ENCODE assay signal across 11 cellular contexts in genomic region chr15:101528108-101528916, GRCh38. TPM values are rescaled to one million over a fixed set of nuclear protein-coding genes. Genes with fewer than 3 reads are reported as not detected.
DNase-seq lines count a peak whose midpoint lies in the region; ATAC-seq, FAIRE-seq and TF ChIP-seq lines count a peak whose summit lies in the region.
"Had no signal": no experiment of that assay in that cellular context is flagged by ENCODE, and none has a peak within 500 bp of the region (broad histone marks: within the 10 kb centered on the region; RNA-seq: fewer than 3 reads in every experiment).

No MANE protein-coding gene starts in this region.

- BruUV-seq in GM12878 (replicated peaks; lab: Mats Ljungman, UMichigan) (no TSS peak), HepG2 (replicated peaks; lab: Mats Ljungman, UMichigan) (no TSS peak)

- ATAC-seq in GM23338 (no peak; the same call in 2 of the 3 replicates), GM12878 (peak; percentile 45), HepG2 (peak; percentile 91), HG03025 (IDR thresholded peaks at IDR 0.05; ENCODE audit: low FRiP score, unreplicated experiment) (no peak)

- DNase-seq in GM23338 (ENCODE audit: low spot score): no peak
- no peak for DNase-seq in GM12878 (ENCODE audit: low read depth, low spot score)
- peak; percentile 97 for DNase-seq in HepG2 (ENCODE audit: low spot score)
- DNase-seq in substantia nigra (lab: John Stamatoyannopoulos, UW): peak in 3 of 49 donors; percentile 7 to 33 (median 9)
- DNase-seq in HUDEP-2 (lab: John Stamatoyannopoulos, UW; ENCODE audit: unreplicated experiment in 76 of 76): no peak
- no peak for DNase-seq in HEK293T (ENCODE audit: extremely low spot score)
- DNase-seq in GM12891 (ENCODE audit: insufficient read length, low spot score): no peak
- DNase-seq: activated naive CD4-positive, alpha-beta T cell; NCI-H446 had no signal

- H3K27ac Mint-ChIP-seq in GM23338: no peak overlapping the region

- H3K4me3 ChIP-seq in GM23338: no peak overlapping the region
- H3K4me3 ChIP-seq in GM12878: no peak overlapping the region
- H3K4me3 ChIP-seq in HepG2 (replicated peaks in 1 of 3; ENCODE audit: insufficient read depth in 1 of 3, low read depth in 2 of 3, low read length in 3 of 3): peak overlapping the region; percentile 39 to 74 (median 54); a peak in 5 of 6 replicates

- H3F3A ChIP-seq in GM23338 (replicated peaks; ENCODE audit: low read depth): no peaks in the 10 kb centered on the region

- POLR2A ChIA-PET in GM12878 (lab: Charles Lee) (no interaction called here), HepG2 (lab: Yijun Ruan, JAX) (interaction anchor here (0.5 to 3.8 kb wide), 32 partner anchors 8 to 283 kb away, joined by 3 to 92 read pairs (median 4); partner anchors contain the start of genes PCSK6, SNRPA1 and TARS3), HEK293T (lab: Yijun Ruan, JAX) (no interaction called here)

- H4K20me1 ChIP-seq in GM23338 (replicated peaks; ENCODE audit: insufficient read depth) (no peaks in the 10 kb centered on the region), GM12878 (ENCODE audit: control insufficient read depth, insufficient read depth) (no peaks in the 10 kb centered on the region; the same call in 1 of the 2 replicates), HepG2 (ENCODE audit: insufficient read depth, low read length) (no peaks in the 10 kb centered on the region)

- H3K27me3 ChIP-seq in GM23338 (ENCODE audit: insufficient read depth) (no peaks in the 10 kb centered on the region), GM12878 (replicated peaks in 1 of 2; ENCODE audit: control insufficient read depth in 2 of 2, insufficient read depth in 2 of 2, low read length in 1 of 2) (peaks cover 0 to 8% of the 10 kb centered on the region in 2 experiments; a peak in 2 of 4 replicates), HepG2 (ENCODE audit: control insufficient read depth in 1 of 2, insufficient read depth in 2 of 2, low read length in 2 of 2) (no peaks in the 10 kb centered on the region)

- H3K4me1 ChIP-seq in GM23338 (ENCODE audit: insufficient read depth) (no peaks in the 10 kb centered on the region), GM12878 (ENCODE audit: control insufficient read depth, insufficient read depth, low read length) (no peaks in the 10 kb centered on the region), HepG2 (ENCODE audit: insufficient read depth, low read length) (peaks cover 90% of the 10 kb centered on the region)

- RAD21 ChIA-PET in GM12878 (lab: Charles Lee; ENCODE audit: unreplicated experiment): interaction anchor here (0.9 kb wide), 1 partner anchor 111 kb away, joined by 3 read pairs; no protein-coding TSS in a partner anchor

- no peak overlapping the region for H3K4me3 Mint-ChIP-seq in GM23338

- no peak for FAIRE-seq in GM12878 (lab: Jason Lieb, UNC)
- peak; percentile 90 for FAIRE-seq in HepG2 (lab: Jason Lieb, UNC)
- no peak for FAIRE-seq in GM12891 (lab: Jason Lieb, UNC)
- FAIRE-seq: endometrium had no signal

- H3K9me2 ChIP-seq in GM23338 (ENCODE audit: insufficient read depth): no peaks in the 10 kb centered on the region

- no peak for TF ChIP-seq POLR2A in GM12878 (IDR thresholded peaks at IDR 0.05; ENCODE audit: low read depth, low read length)
- peak; percentile 61 to 65; a peak in 3 of 4 replicates for TF ChIP-seq POLR2A in HepG2 (IDR thresholded peaks at IDR 0.05; ENCODE audit: insufficient read depth in 1 of 2, low read depth in 2 of 2, low read length in 2 of 2)
- no peak for TF ChIP-seq POLR2A in GM12891 (IDR thresholded peaks at IDR 0.05; ENCODE audit: low read depth, low read length)

- H3K27me3 Mint-ChIP-seq in GM23338 (ENCODE audit: insufficient read depth, low read depth, poor library complexity): peaks cover 9% of the 10 kb centered on the region

- H2AFZ ChIP-seq in GM23338 (peak overlapping the region; percentile 23), GM12878 (ENCODE audit: control insufficient read depth, low read depth, low read length) (no peak overlapping the region), HepG2 (ENCODE audit: low read length) (no peak overlapping the region)

- intact Hi-C loops in GM12878 (cut with micrococcal nuclease; ENCODE audit: unreplicated experiment): no loop called here
- intact Hi-C loops in HepG2 (cut with micrococcal nuclease; ENCODE audit: unreplicated experiment): loop anchor here (1.0 to 5.0 kb wide), 2 partner anchors 9 to 114 kb away; no protein-coding TSS in a partner anchor

- TF ChIP-seq EP300 in GM12878 (IDR thresholded peaks at IDR 0.05; ENCODE audit: borderline replicate concordance in 1 of 2, control insufficient read depth in 1 of 2, low read depth in 2 of 2, low read length in 2 of 2) (no peak), HepG2 (IDR thresholded peaks at IDR 0.05; ENCODE audit: low read depth in 2 of 2, low read length in 2 of 2) (peak in 1 of 2 experiments; percentile 97; a peak in 2 of 4 replicates), HepG2 (CRISPR knock-in tag; IDR thresholded peaks at IDR 0.05; ENCODE audit: borderline replicate concordance) (peak; percentile 90)

- H3K9me3 Mint-ChIP-seq in GM23338: no peaks in the 10 kb centered on the region

- no peak for TF ChIP-seq RAD21 in GM12878 (IDR thresholded peaks at IDR 0.05; ENCODE audit: insufficient read depth, low read depth, low read length)
- TF ChIP-seq RAD21 in HepG2 (CRISPR knock-in tag; IDR thresholded peaks at IDR 0.05): no peak; the same call in none of the 2 replicates

- CTCF ChIA-PET in GM12878 (lab: Yijun Ruan, JAX): no interaction called here
- CTCF ChIA-PET in HepG2 (lab: Yijun Ruan, JAX; ENCODE audit: low intra/inter-chr PET ratio, low total read pairs): no interaction called here
- CTCF ChIA-PET in HEK293T (lab: Yijun Ruan, JAX): no interaction called here

- H3K4me2 ChIP-seq in GM23338: no peak overlapping the region
- H3K4me2 ChIP-seq in GM12878 (ENCODE audit: control insufficient read depth, insufficient read depth): no peak overlapping the region
- peak overlapping the region; percentile 98 for H3K4me2 ChIP-seq in HepG2 (ENCODE audit: low read depth, low read length)

- SMC1A ChIA-PET in GM12878 (lab: Charles Lee; ENCODE audit: uncharacterized antibody, unreplicated experiment): interaction anchor here (0.9 kb wide), 1 partner anchor 16 kb away, joined by 3 read pairs; no protein-coding TSS in a partner anchor

- H3K27ac ChIP-seq in GM23338 (ENCODE audit: low read depth) (no peak overlapping the region), GM12878 (ENCODE audit: control insufficient read depth, insufficient read depth) (no peak overlapping the region), HepG2 (ENCODE audit: extremely low read length, insufficient read depth, low read length) (peak overlapping the region; percentile 98), substantia nigra (ENCODE audit: low read depth, low read length, poor library complexity, severe bottlenecking) (peak overlapping the region; percentile 63)

- peaks cover 11% of the 10 kb centered on the region; the same call in 2 of the 3 replicates for H3K4me1 Mint-ChIP-seq in GM23338

- no peak overlapping the region for H3K9ac ChIP-seq in GM12878 (ENCODE audit: control insufficient read depth, insufficient read depth, low read length)
- H3K9ac ChIP-seq in HepG2 (ENCODE audit: insufficient read depth, low read depth, low read length): peak overlapping the region; percentile 93

- no peaks in the 10 kb centered on the region for H3K9me3 ChIP-seq in GM12878 (replicated peaks; ENCODE audit: control insufficient read depth, insufficient read depth, low read length)
- no peaks in the 10 kb centered on the region for H3K9me3 ChIP-seq in HepG2 (ENCODE audit: low read length)

- TF ChIP-seq CTCF in GM23338 (conservative IDR thresholded peaks at IDR 0.05; ENCODE audit: low read depth in 2 of 2): no peak
- no peak for TF ChIP-seq CTCF in GM12878 (IDR thresholded peaks at IDR 0.05 in 2 of 3, conservative IDR thresholded peaks at IDR 0.05 in 1 of 3; ENCODE audit: control insufficient read depth in 2 of 3, extremely low read depth in 1 of 3, insufficient read depth in 1 of 3, low read depth in 3 of 3, low read length in 3 of 3)
- no peak for TF ChIP-seq CTCF in HepG2 (CRISPR knock-in tag; IDR thresholded peaks at IDR 0.05)

- H3K79me2 ChIP-seq in GM23338 (replicated peaks; ENCODE audit: insufficient read depth) (no peaks in the 10 kb centered on the region), GM12878 (ENCODE audit: control insufficient read depth, insufficient read depth, low read length) (no peaks in the 10 kb centered on the region), HepG2 (ENCODE audit: insufficient read depth, low read length) (no peaks in the 10 kb centered on the region)

- WGBS in GM12878 (ENCODE audit: insufficient coverage, insufficient replicate concordance, low lambda C conversion rate, missing lambda C conversion rate): 6% methylated on average over 18 of the region's 18 CpGs
- 4% methylated on average over 17 of the region's 18 CpGs for WGBS in HepG2 (ENCODE audit: low lambda C conversion rate)

- H3K36me3 ChIP-seq in GM23338 (ENCODE audit: insufficient read depth) (no peaks in the 10 kb centered on the region), GM12878 (ENCODE audit: control insufficient read depth in 2 of 2, insufficient read depth in 2 of 2, low read length in 1 of 2) (no peaks in the 10 kb centered on the region), HepG2 (replicated peaks in 1 of 2; ENCODE audit: control insufficient read depth in 1 of 2, insufficient read depth in 2 of 2, low read length in 2 of 2) (no peaks in the 10 kb centered on the region)

- in situ Hi-C loops in GM12878 (cut with MboI) (no loop called here), HepG2 (cut with HindIII; ENCODE audit: extremely low pct_ligation_motif_present, low pct_unique_long_range_greater_than_20kb) (no loop called here)

- H3K36me3 Mint-ChIP-seq in GM23338 (ENCODE audit: low read depth): no peaks in the 10 kb centered on the region

RNA-seq across cellular contexts. Expression of gene PCSK6, which starts 38.8 kb away (rescaled TPM):
- total RNA-seq in GM23338 (2014; rRNA removed; shearing (Covaris generic)): 6.7 and 7.8 TPM in 2 replicates
- polyA plus RNA-seq in GM23338 (2016; fragmentation: Nextera tagmentation; extraction: Ambion mirVana) (1.7 and 2.4 TPM in 2 replicates), GM12878 (2011; rRNA removed) (0.20 TPM in 1 of 2 replicates, not detected in the other), GM12878 (2014; fragmentation: Illumina TruSeq; extraction: Trizol) (not detected in 2 replicates), GM12878 (2014; fragmentation: Nextera tagmentation; extraction: Ambion mirVana) (under 1 TPM; 0.19 to 0.22 TPM), GM12878 (2014; rRNA removed) (not detected in 2 replicates), GM12878 (2016; fragmentation: Nextera tagmentation; extraction: Ambion mirVana) (under 1 TPM; 0.44 to 0.67 TPM), HepG2 (2011; rRNA removed) (155 and 208 TPM in 2 replicates)
- not detected in 2 replicates for total RNA-seq in GM12878 (2013; cell fraction: nucleolus; rRNA removed)
- total RNA-seq in GM12878 (2014; rRNA removed) (not detected in 2 replicates), GM12878 (2014; rRNA removed; fragmentation: Illumina TruSeq; extraction: Trizol) (not detected in 2 replicates), GM12878 (2021) (0.28 and 0.35 TPM in 2 replicates), HepG2 (2016; rRNA removed; fragmentation: Illumina TruSeq; extraction: Trizol) (42.5 and 56.5 TPM in 2 replicates)
- polyA plus RNA-seq in GM12878 (2011; ENCODE audit: low read depth): 0.21 TPM
- 0.17 TPM in 1 of 2 replicates, not detected in the other for polyA plus RNA-seq in GM12878 (2011; cell fraction: cytosol; rRNA removed)
- polyA plus RNA-seq in GM12878 (2011; cell fraction: nucleus; rRNA removed): 0.13 TPM in 1 of 2 replicates, not detected in the other
- polyA plus RNA-seq in GM12878 (2012): 0.69 and 0.73 TPM in 2 replicates
- polyA minus RNA-seq in GM12878 (2011; rRNA and poly(A)+ RNA removed): not detected in 2 replicates
- 1.5 and 2.0 TPM in 2 replicates for polyA minus RNA-seq in GM12878 (2011; cell fraction: cytosol; rRNA and poly(A)+ RNA removed)
- polyA minus RNA-seq in GM12878 (2011; cell fraction: nucleus; rRNA and poly(A)+ RNA removed): not detected in 2 replicates
- total RNA-seq in HepG2 (2016; cell fraction: cytosol; rRNA removed; fragmentation: Illumina TruSeq; extraction: Trizol; ENCODE audit: low read depth): 71.9 and 81.0 TPM in 2 replicates
- 34.4 and 55.2 TPM in 2 replicates for total RNA-seq in HepG2 (2016; cell fraction: insoluble cytoplasmic fraction; rRNA removed; fragmentation: Illumina TruSeq; extraction: Trizol)
- total RNA-seq in HepG2 (2016; cell fraction: membrane; rRNA removed; fragmentation: Illumina TruSeq; extraction: Trizol): 69.6 and 77.5 TPM in 2 replicates
- total RNA-seq in HepG2 (2016; cell fraction: nucleus; rRNA removed; fragmentation: Illumina TruSeq; extraction: Trizol): 66.0 and 74.7 TPM in 2 replicates
- 113 and 150 TPM in 2 replicates for polyA plus RNA-seq in HepG2 (2011; cell fraction: cytosol; rRNA removed)
- polyA plus RNA-seq in HepG2 (2011; cell fraction: nucleus; rRNA removed): 207 and 256 TPM in 2 replicates
- polyA plus RNA-seq in HepG2 (2012): 61.3 and 94.3 TPM in 2 replicates
- polyA plus RNA-seq in HepG2 (2016; cell fraction: cytosol; fragmentation: Illumina TruSeq; extraction: Trizol; ENCODE audit: low read depth): 28.0 and 30.8 TPM in 2 replicates
- polyA plus RNA-seq in HepG2 (2016; cell fraction: insoluble cytoplasmic fraction; fragmentation: Illumina TruSeq; extraction: Trizol; ENCODE audit: low read depth): 34.4 and 44.9 TPM in 2 replicates
- 53.8 and 67.9 TPM in 2 replicates for polyA plus RNA-seq in HepG2 (2016; cell fraction: membrane; fragmentation: Illumina TruSeq; extraction: Trizol; ENCODE audit: low read depth)
- polyA plus RNA-seq in HepG2 (2016; cell fraction: nucleus; fragmentation: Illumina TruSeq; extraction: Trizol; ENCODE audit: insufficient read depth, low read depth): 84.3 and 88.3 TPM in 2 replicates
- polyA minus RNA-seq in HepG2 (2011; rRNA and poly(A)+ RNA removed; ENCODE audit: low replicate concordance): 65.0 and 447 TPM in 2 replicates
- polyA minus RNA-seq in HepG2 (2011; cell fraction: cytosol; rRNA and poly(A)+ RNA removed): 126 and 149 TPM in 2 replicates
- 126 and 142 TPM in 2 replicates for polyA minus RNA-seq in HepG2 (2011; cell fraction: nucleus; rRNA and poly(A)+ RNA removed)
- 1.4 TPM for polyA plus RNA-seq in GM12891 (2012; ENCODE audit: low read depth, missing spikeins)

Comparison
In these comparisons a context has a peak if more than half of its experiments do, and no peak if none do; other contexts are left out.
1. ATAC-seq: peak in GM12878 (single experiment) and HepG2 (single experiment); none in GM23338 (single experiment) and HG03025 (single experiment).
2. H3K27ac ChIP-seq: peak in HepG2 (single experiment) and substantia nigra (single experiment); none in GM23338 (single experiment) and GM12878 (single experiment).
3. H3K4me3 ChIP-seq: peak in HepG2 (3 of 3); none in GM23338 (single experiment) and GM12878 (single experiment).
4. POLR2A ChIP-seq: peak in HepG2 (2 of 2); none in GM12878 (single experiment) and GM12891 (single experiment).